1 cellular context compared by ENCODE assay signal in genomic region chr11:118443590-118444218, GRCh38.
TF ChIP-seq lines count a peak whose summit lies in the region.

No MANE protein-coding gene starts in this region.

TF ChIP-seq in HepG2, 621 proteins besides CTCF, POLR2A, EP300 and RAD21:
- TF ChIP-seq ZNF530 (CRISPR knock-in tag; IDR thresholded peaks at IDR 0.05; ENCODE audit: low read depth) (no peak), ZNF18 (CRISPR knock-in tag; IDR thresholded peaks at IDR 0.05; ENCODE audit: insufficient replicate concordance) (no peak), TOE1 (CRISPR knock-in tag; IDR thresholded peaks at IDR 0.05) (no peak), KLF9 (CRISPR knock-in tag; IDR thresholded peaks at IDR 0.05; ENCODE audit: low read depth) (no peak), PAXIP1 (CRISPR knock-in tag; conservative IDR thresholded peaks at IDR 0.05) (no peak), SCMH1 (CRISPR knock-in tag; IDR thresholded peaks at IDR 0.05; ENCODE audit: borderline replicate concordance) (no peak), MIER2 (CRISPR knock-in tag; IDR thresholded peaks at IDR 0.05) (no peak), ZNF451 (CRISPR knock-in tag; IDR thresholded peaks at IDR 0.05) (no peak), SRSF4 (IDR thresholded peaks at IDR 0.05; ENCODE audit: low read depth, low read length, poor library complexity, severe bottlenecking) (no peak), ZNF720 (CRISPR knock-in tag; IDR thresholded peaks at IDR 0.05) (no peak), DZIP1 (CRISPR knock-in tag; IDR thresholded peaks at IDR 0.05) (no peak)
TF ChIP-seq in HepG2: peak in this region for 0.
